ENCODE assay signal across 9 cellular contexts in genomic region chr19:13018037-13018914, GRCh38. TPM values are rescaled to one million over a fixed set of nuclear protein-coding genes. Genes with fewer than 3 reads are reported as not detected.
DNase-seq lines count a peak whose midpoint lies in the region; ATAC-seq, FAIRE-seq and TF ChIP-seq lines count a peak whose summit lies in the region.
"Had no signal": no experiment of that assay in that cellular context is flagged by ENCODE, and none has a peak within 500 bp of the region (broad histone marks: within the 10 kb centered on the region; RNA-seq: fewer than 3 reads in every experiment).

No MANE protein-coding gene starts in this region.

- H3K9ac ChIP-seq in H1 (replicated peaks in 1 of 4; ENCODE audit: extremely low read depth in 1 of 4, low read depth in 3 of 4, low read length in 3 of 4), result no peak overlapping the region

- no peak for TF ChIP-seq POLR2A in H1 (IDR thresholded peaks at IDR 0.05; ENCODE audit: control extremely low read depth in 1 of 2, low read depth in 2 of 2, low read length in 2 of 2)
- no peak for TF ChIP-seq POLR2A in upper lobe of left lung (IDR thresholded peaks at IDR 0.05)

- TF ChIP-seq CTCF in H1 (IDR thresholded peaks at IDR 0.05; ENCODE audit: control extremely low read depth in 1 of 3, insufficient read depth in 1 of 3, low read depth in 1 of 3, low read length in 3 of 3), result no peak
- TF ChIP-seq CTCF in upper lobe of left lung (IDR thresholded peaks at IDR 0.05), result no peak

- H2BK20ac ChIP-seq in H1 (ENCODE audit: low read length), result no peak overlapping the region

- H2BK12ac ChIP-seq in H1 (ENCODE audit: low read depth, low read length), result no peak overlapping the region

- H4K91ac ChIP-seq in H1 (replicated peaks; ENCODE audit: insufficient read length, low read length), result no peak overlapping the region

- no peak overlapping the region for H3K14ac ChIP-seq in H1 (ENCODE audit: insufficient read length)

- H3K4me1 Mint-ChIP-seq in activated T-cell treated with anti-CD3 and anti-CD28 coated beads, Interleukin-2, amount 50 U/mL, for 72 hours (ENCODE audit: low read depth), result peaks cover 34% of the 10 kb centered on the region

- no peaks in the 10 kb centered on the region; the same call in 1 of the 2 replicates for H3K23me2 ChIP-seq in H1 (ENCODE audit: low read depth, low read length)

- peaks cover 55% of the 10 kb centered on the region for H3K27me3 Mint-ChIP-seq in activated T-cell treated with anti-CD3 and anti-CD28 coated beads, Interleukin-2, amount 50 U/mL, for 72 hours (ENCODE audit: low read depth)

- H4K5ac ChIP-seq in H1 (ENCODE audit: insufficient read length, low read depth, low read length), result no peak overlapping the region

- H3K56ac ChIP-seq in H1 (replicated peaks; ENCODE audit: insufficient read length, low read depth, low read length), result no peak overlapping the region

- H3K36me3 Mint-ChIP-seq in activated T-cell treated with anti-CD3 and anti-CD28 coated beads, Interleukin-2, amount 50 U/mL, for 72 hours (ENCODE audit: insufficient read depth in 2 of 2), result no peaks in the 10 kb centered on the region

- no peak for TF ChIP-seq RAD21 in H1 (IDR thresholded peaks at IDR 0.05 in 1 of 2, conservative IDR thresholded peaks at IDR 0.05 in 1 of 2; ENCODE audit: low read depth in 2 of 2, low read length in 2 of 2)

- H4K8ac ChIP-seq in H1 (ENCODE audit: extremely low read depth, insufficient read depth, low read length), result no peak overlapping the region

- no peak overlapping the region; the same call in 1 of the 2 replicates for H3K18ac ChIP-seq in H1 (ENCODE audit: extremely low read depth, low read length)

- H2BK15ac ChIP-seq in H1 (ENCODE audit: low read length), result no peak overlapping the region

- no peak overlapping the region for H2AK5ac ChIP-seq in H1 (ENCODE audit: low read depth, low read length)

- peak in 1 of 2 donors; percentile 66 for ATAC-seq in upper lobe of left lung (ENCODE audit: low FRiP score in 2 of 2)
- ATAC-seq in activated T-cell treated with anti-CD3 and anti-CD28 coated beads, Interleukin-2, amount 50 U/mL, for 72 hours (replicated peaks in 1 of 2), result no peak
- ATAC-seq: activated CD4-positive, CD25-positive, alpha-beta regulatory T cell treated with anti-CD3 and anti-CD28 coated beads, Interleukin-2, amount 50 U/mL, for 24 hours had no signal

- no peak overlapping the region for H2BK120ac ChIP-seq in H1 (replicated peaks; ENCODE audit: low read depth, low read length)

- FAIRE-seq in H1 (lab: Jason Lieb, UNC), result no peak

- no peak overlapping the region for H3K4ac ChIP-seq in H1 (replicated peaks; ENCODE audit: insufficient read length, low read depth, low read length)

- no peak overlapping the region for H3K4me3 Mint-ChIP-seq in activated T-cell treated with anti-CD3 and anti-CD28 coated beads, Interleukin-2, amount 50 U/mL, for 72 hours

- no peak overlapping the region for H3K23ac ChIP-seq in H1 (ENCODE audit: insufficient read length)

- no peaks in the 10 kb centered on the region for H3K79me2 ChIP-seq in H1 (ENCODE audit: control insufficient read depth in 1 of 2, insufficient read depth in 2 of 2, low read length in 2 of 2)

- no peak overlapping the region for H3K27ac Mint-ChIP-seq in activated T-cell treated with anti-CD3 and anti-CD28 coated beads, Interleukin-2, amount 50 U/mL, for 72 hours

- H3K9me3 Mint-ChIP-seq in activated T-cell treated with anti-CD3 and anti-CD28 coated beads, Interleukin-2, amount 50 U/mL, for 72 hours, result no peaks in the 10 kb centered on the region

- H3K36me3 ChIP-seq in H1 (ENCODE audit: control insufficient read depth in 2 of 4, insufficient read depth in 4 of 4, low read length in 3 of 4) (no peaks in the 10 kb centered on the region; a peak in 1 of 8 replicates), upper lobe of left lung (no peaks in the 10 kb centered on the region)

- H3K27me3 ChIP-seq in H1 (replicated peaks in 1 of 4; ENCODE audit: control insufficient read depth in 3 of 4, extremely low read depth in 1 of 4, insufficient read depth in 3 of 4, low read length in 3 of 4), result peaks cover 79 to 98% (median 96%) of the 10 kb centered on the region in 4 experiments
- H3K27me3 ChIP-seq in upper lobe of left lung, result peaks cover 0 to 4% (median 0%) of the 10 kb centered on the region in 4 donors

- H4K20me1 ChIP-seq in H1 (replicated peaks in 1 of 2; ENCODE audit: control insufficient read depth in 1 of 2, insufficient read depth in 2 of 2, low read length in 2 of 2), result peaks cover 0 to 19% of the 10 kb centered on the region in 2 experiments

- H3K4me3 ChIP-seq in H1 (ENCODE audit: extremely low read depth in 1 of 4, insufficient read depth in 2 of 4, low read depth in 3 of 4, low read length in 4 of 4) (peak overlapping the region in 1 of 4 experiments; percentile 20; a peak in 2 of 8 replicates), upper lobe of left lung (peak overlapping the region in 1 of 4 donors; percentile 17)

- H3K9me3 ChIP-seq in H1 (ENCODE audit: insufficient read depth in 2 of 2, low read depth in 1 of 2, low read length in 1 of 2), result no peaks in the 10 kb centered on the region
- H3K9me3 ChIP-seq in upper lobe of left lung, result no peaks in the 10 kb centered on the region

- POLR2A ChIA-PET in H1 (lab: Charles Lee; ENCODE audit: partially characterized antibody), result interaction anchor here (0.8 to 2.6 kb wide), 9 partner anchors 10 to 78 kb away, joined by 3 to 14 read pairs (median 3); no protein-coding TSS in a partner anchor

- H3K27ac ChIP-seq in H1 (ENCODE audit: low read depth, low read length), result no peak overlapping the region
- H3K27ac ChIP-seq in upper lobe of left lung, result peak overlapping the region; percentile 85 to 92 (median 88)

- H2AFZ ChIP-seq in H1 (ENCODE audit: low read length), result no peak overlapping the region

- CTCF ChIA-PET in H1 (lab: Charles Lee; ENCODE audit: partially characterized antibody), result interaction anchor here (0.6 to 7.7 kb wide), 12 partner anchors 12 to 244 kb away, joined by 3 to 82 read pairs (median 5); no protein-coding TSS in a partner anchor

- peaks cover 11 to 38% (median 28%) of the 10 kb centered on the region in 4 experiments for H3K4me1 ChIP-seq in H1 (replicated peaks in 1 of 4; ENCODE audit: control insufficient read depth in 3 of 4, insufficient read depth in 4 of 4, low read length in 3 of 4)
- peaks cover 82 to 98% (median 85%) of the 10 kb centered on the region in 4 donors for H3K4me1 ChIP-seq in upper lobe of left lung

- DNase-seq in NCI-H2029 (lab: John Stamatoyannopoulos, UW) (peak; percentile 10), H1 (ENCODE audit: low read depth in 1 of 2, low spot score in 2 of 2) (no peak), medulla oblongata (ENCODE audit: extremely low spot score) (peak; percentile 46), upper lobe of left lung (peak; percentile 74 to 77), NCI-H2081 treated with DMSO at 0.1 percent for 48 hours (lab: John Stamatoyannopoulos, UW) (no peak), DMS53 treated with DMSO at 0.1 percent for 48 hours (lab: John Stamatoyannopoulos, UW; ENCODE audit: unreplicated experiment) (no peak)
- no peak for DNase-seq in activated T-cell treated with anti-CD3 and anti-CD28 coated beads, Interleukin-2, amount 50 U/mL, for 72 hours

- WGBS in H1 (ENCODE audit: extremely low coverage in 1 of 2, insufficient coverage in 1 of 2, insufficient read length in 1 of 2, insufficient replicate concordance in 2 of 2, low coverage in 1 of 2, low lambda C conversion rate in 2 of 2, missing lambda C conversion rate in 1 of 2), 2 experiments, result 6% methylated on average over 15 of the region's 21 CpGs; no CpG with 5 or more reads in 1 of the 2 experiments
- 38 to 42% methylated on average over 19 to 20 of the region's 21 CpGs for WGBS in upper lobe of left lung, 2 donors

- no peak overlapping the region for H2BK5ac ChIP-seq in H1 (ENCODE audit: low read depth, low read length)

- H3K79me1 ChIP-seq in H1 (ENCODE audit: low read depth, low read length), result no peaks in the 10 kb centered on the region

- TF ChIP-seq EP300 in H1 (IDR thresholded peaks at IDR 0.05; ENCODE audit: borderline replicate concordance in 1 of 2, low read depth in 2 of 2, low read length in 2 of 2) (no peak), upper lobe of left lung (IDR thresholded peaks at IDR 0.05) (no peak)

- H3K4me2 ChIP-seq in H1 (ENCODE audit: insufficient read depth in 1 of 2, low read depth in 2 of 2, low read length in 2 of 2), result peak overlapping the region; percentile 43 to 50

TF ChIP-seq in H1, 55 proteins besides CTCF, POLR2A, EP300 and RAD21 (continues in another document):
- TF ChIP-seq MAX (IDR thresholded peaks at IDR 0.05) (no peak), SRF (IDR thresholded peaks at IDR 0.05; ENCODE audit: low read depth, low read length) (no peak), RNF2 (IDR thresholded peaks at IDR 0.05; ENCODE audit: borderline replicate concordance, low read depth, low read length, missing control alignments, poor library complexity, severe bottlenecking) (peak; percentile 90)

RNA-seq across cellular contexts. Expression of gene NFIX, which starts 23.0 kb away (rescaled TPM):
- total RNA-seq in H1 (2021; fragmentation: NEBNext Ultra II Directional; extraction: Animal tissue kit (Norgen Biotek cat#: 25700)), result 0.20 and 0.27 TPM in 2 replicates
- polyA plus RNA-seq in H1 (2011; rRNA removed), result 0.03 and 0.08 TPM in 2 replicates
- 0.05 TPM for polyA plus RNA-seq in H1 (2011; cell fraction: cytosol; rRNA removed)
- polyA plus RNA-seq in H1 (2011; cell fraction: nucleus; rRNA removed), result 0.14 TPM
- polyA plus RNA-seq in H1 (2012, experiment 1 of 2), result 0.09 to 0.22 TPM (median 0.12 TPM) in 3 of 4 replicates, not detected in the other
- 0.07 TPM for polyA plus RNA-seq in H1 (2012, experiment 2 of 2)
- 0.26 TPM for polyA plus RNA-seq in H1 (2013, experiment 1 of 2)
- 0.18 TPM for polyA plus RNA-seq in H1 (2013, experiment 2 of 2)
- polyA minus RNA-seq in H1 (2011; rRNA and poly(A)+ RNA removed), result 0.02 and 0.13 TPM in 2 replicates
- polyA minus RNA-seq in H1 (2011; cell fraction: cytosol; rRNA and poly(A)+ RNA removed), result not detected
- polyA minus RNA-seq in H1 (2011; cell fraction: nucleus; rRNA and poly(A)+ RNA removed), result 0.40 TPM
- total RNA-seq in upper lobe of left lung, result 100 to 1,000 TPM in 3 of 6 donors, 10 to 100 TPM in 3; 64.0 to 188 (median 107) TPM
- total RNA-seq in activated T-cell treated with anti-CD3 and anti-CD28 coated beads, Interleukin-2, amount 50 U/mL, for 72 hours, result 1 to 10 TPM; 2.2 to 2.8 TPM

RNA-seq across cellular contexts. Expression of gene DAND5, which starts 48.9 kb away (rescaled TPM):
- 0.17 and 0.25 TPM in 2 replicates for total RNA-seq in H1 (2021; fragmentation: NEBNext Ultra II Directional; extraction: Animal tissue kit (Norgen Biotek cat#: 25700))
- 0.13 and 0.14 TPM in 2 replicates for polyA plus RNA-seq in H1 (2011; rRNA removed)
- polyA plus RNA-seq in H1 (2011; cell fraction: cytosol; rRNA removed), result 0.23 TPM
- 0.29 TPM for polyA plus RNA-seq in H1 (2011; cell fraction: nucleus; rRNA removed)
- polyA plus RNA-seq in H1 (2012, experiment 1 of 2), result 0.25 to 0.41 TPM (median 0.35 TPM) in 4 replicates
- polyA plus RNA-seq in H1 (2012, experiment 2 of 2), result not detected
- polyA plus RNA-seq in H1 (2013, experiment 1 of 2), result 0.20 TPM
- polyA plus RNA-seq in H1 (2013, experiment 2 of 2), result 0.18 TPM
- polyA minus RNA-seq in H1 (2011; rRNA and poly(A)+ RNA removed), result 0.32 TPM in 2 replicates
- not detected for polyA minus RNA-seq in H1 (2011; cell fraction: cytosol; rRNA and poly(A)+ RNA removed)
- polyA minus RNA-seq in H1 (2011; cell fraction: nucleus; rRNA and poly(A)+ RNA removed), result not detected
- not detected for total RNA-seq in upper lobe of left lung
- under 1 TPM; 0.12 to 0.32 TPM for total RNA-seq in activated T-cell treated with anti-CD3 and anti-CD28 coated beads, Interleukin-2, amount 50 U/mL, for 72 hours
- total RNA-seq: kidney epithelial cell had no signal

Comparison
In these comparisons a context has a peak if more than half of its experiments do, and no peak if none do; other contexts are left out.
1. DNase-seq: peak in NCI-H2029 (single experiment), medulla oblongata (single experiment) and upper lobe of left lung (2 of 2); none in H1 (0 of 2), NCI-H2081 treated with DMSO at 0.1 percent for 48 hours (single experiment), activated T-cell treated with anti-CD3 and anti-CD28 coated beads, Interleukin-2, amount 50 U/mL, for 72 hours (0 of 2) and DMS53 treated with DMSO at 0.1 percent for 48 hours (single experiment).
2. RNA of gene NFIX, which starts 23.0 kb away (total RNA-seq): 64.0 to 188 TPM in upper lobe of left lung; 2.2 to 2.8 TPM in activated T-cell treated with anti-CD3 and anti-CD28 coated beads, Interleukin-2, amount 50 U/mL, for 72 hours and 0.20 to 0.27 TPM in H1; every median in the first group is over 10 times any median in the second.